In genomic region chr15:77889009-77889806, GRCh38 we compare ENCODE assay signal across 20 cellular contexts.
A peak's percentile ranks its signal among the peaks of the same experiment; 100 is the strongest.
DNase-seq lines count a peak whose midpoint lies in the region; ATAC-seq and TF ChIP-seq lines count a peak whose summit lies in the region.
"Had no signal": no experiment of that assay in that cellular context is flagged by ENCODE, and none has a peak within 500 bp of the region (broad histone marks: within the 10 kb centered on the region; RNA-seq: fewer than 3 reads in every experiment).

No MANE protein-coding gene starts in this region.

- no peak for TF ChIP-seq CTCF in cardiac muscle cell (IDR thresholded peaks at IDR 0.05; ENCODE audit: low read depth, low read length)
- TF ChIP-seq CTCF in glutamatergic neuron (IDR thresholded peaks at IDR 0.05; ENCODE audit: partially characterized antibody, unreplicated experiment): no peak
- TF ChIP-seq CTCF in nephron progenitor cell (IDR thresholded peaks at IDR 0.05): no peak
- no peak for TF ChIP-seq CTCF in GM20000 (IDR thresholded peaks at IDR 0.05; ENCODE audit: extremely low read depth, missing control alignments)

- peaks cover 2% of the 10 kb centered on the region for H3K27me3 Mint-ChIP-seq in glutamatergic neuron (ENCODE audit: unreplicated experiment)
- no peaks in the 10 kb centered on the region for H3K27me3 Mint-ChIP-seq in nephron progenitor cell (ENCODE audit: low read depth, poor library complexity)
- H3K27me3 Mint-ChIP-seq: stimulated activated naive CD8-positive, alpha-beta T cell treated with anti-CD3 and anti-CD28 coated beads, Interleukin-15, amount 100 ng/mL, for 72 hours had no signal

- H3K27ac ChIP-seq in cardiac muscle cell (peak overlapping the region; percentile 76), aorta (ENCODE audit: low read depth in 1 of 2, low read length in 2 of 2) (peak overlapping the region; percentile 33 to 88)

- H3K27ac Mint-ChIP-seq in glutamatergic neuron (ENCODE audit: unreplicated experiment): peak overlapping the region; percentile 78
- peak overlapping the region; percentile 98 for H3K27ac Mint-ChIP-seq in nephron progenitor cell
- H3K27ac Mint-ChIP-seq: progenitor cell of endocrine pancreas; T-helper 1 cell treated with Interleukin-12 subunit alpha and Interleukin-12 subunit beta and Interleukin-4 antibody, amounts not matched to agents 30 μg/mL and 1 μg/mL, for 36 hours had no signal

- 43 to 50% methylated on average over 16 to 17 of the region's 17 CpGs for WGBS in aorta, 2 donors

- H3K36me3 ChIP-seq in cardiac muscle cell: no peaks in the 10 kb centered on the region
- no peaks in the 10 kb centered on the region for H3K36me3 ChIP-seq in aorta (ENCODE audit: control insufficient read depth in 1 of 2, insufficient read depth in 2 of 2, low read length in 1 of 2)
- H3K36me3 ChIP-seq: uterus had no signal

- H3K36me3 Mint-ChIP-seq in glutamatergic neuron (ENCODE audit: unreplicated experiment): no peaks in the 10 kb centered on the region
- no peaks in the 10 kb centered on the region for H3K36me3 Mint-ChIP-seq in nephron progenitor cell (ENCODE audit: low read depth)

- H3K4me3 ChIP-seq in cardiac muscle cell (no peak overlapping the region), aorta (ENCODE audit: low read length in 2 of 2) (no peak overlapping the region)
- H3K4me3 ChIP-seq: uterus had no signal

- DNase-seq in cardiac muscle cell (ENCODE audit: low read depth in 1 of 2, low spot score in 1 of 2) (no peak), Right ventricle myocardium superior (no peak), glutamatergic neuron (no peak), nephron progenitor cell (no peak), aorta (peak; percentile 63 to 76), GM20000 (ENCODE audit: low spot score) (no peak)
- DNase-seq: activated CD4-positive, CD25-positive, alpha-beta regulatory T cell; hippocampal formation; kidney glomerular epithelial cell; NCI-H1105; NCI-H2171 treated with DMSO at 0.1 percent for 48 hours; NCI-H82; RPMI8226; stimulated activated naive CD8-positive, alpha-beta T cell treated with anti-CD3 and anti-CD28 coated beads, Interleukin-15, amount 100 ng/mL, for 72 hours; uterus had no signal

- no peak overlapping the region for H3K4me3 Mint-ChIP-seq in glutamatergic neuron (ENCODE audit: unreplicated experiment)
- peak overlapping the region; percentile 56 for H3K4me3 Mint-ChIP-seq in nephron progenitor cell
- H3K4me3 Mint-ChIP-seq: IgD-negative memory B cell; stimulated activated naive CD8-positive, alpha-beta T cell treated with anti-CD3 and anti-CD28 coated beads, Interleukin-15, amount 100 ng/mL, for 72 hours; T-helper 1 cell treated with Interleukin-12 subunit alpha and Interleukin-12 subunit beta and Interleukin-4 antibody, amounts not matched to agents 30 μg/mL and 1 μg/mL, for 36 hours had no signal

- intact Hi-C loops in Right ventricle myocardium superior (cut with DNase I) (no loop called here), aorta (cut with DNase I) (no loop called here)

- ATAC-seq in Right ventricle myocardium superior (ENCODE audit: poor library complexity) (no peak), aorta (ENCODE audit: low FRiP score) (no peak), HG02852 (IDR thresholded peaks at IDR 0.05; ENCODE audit: unreplicated experiment) (no peak), GM18867 (IDR thresholded peaks at IDR 0.05; ENCODE audit: unreplicated experiment) (no peak)
- ATAC-seq: stimulated activated naive CD8-positive, alpha-beta T cell treated with anti-CD3 and anti-CD28 coated beads, Interleukin-15, amount 100 ng/mL, for 72 hours had no signal

- H3K27me3 ChIP-seq in cardiac muscle cell: no peaks in the 10 kb centered on the region
- no peaks in the 10 kb centered on the region for H3K27me3 ChIP-seq in aorta (ENCODE audit: control insufficient read depth in 1 of 2, insufficient read depth in 2 of 2, low read length in 1 of 2)
- H3K27me3 ChIP-seq: uterus had no signal

- H3K9me3 ChIP-seq in cardiac muscle cell (ENCODE audit: low read depth): no peaks in the 10 kb centered on the region
- no peaks in the 10 kb centered on the region for H3K9me3 ChIP-seq in aorta (ENCODE audit: control insufficient read depth, low read length)
- H3K9me3 ChIP-seq: uterus had no signal

- H3K4me1 ChIP-seq in cardiac muscle cell (ENCODE audit: low read depth): peaks cover 15% of the 10 kb centered on the region
- H3K4me1 ChIP-seq in aorta (ENCODE audit: control insufficient read depth in 1 of 2, insufficient read depth in 2 of 2, low read length in 2 of 2): peaks cover 0 to 2% of the 10 kb centered on the region in 2 donors
- H3K4me1 ChIP-seq: uterus had no signal

- H3K9me3 Mint-ChIP-seq in glutamatergic neuron (ENCODE audit: unreplicated experiment): peaks cover 3% of the 10 kb centered on the region
- no peaks in the 10 kb centered on the region for H3K9me3 Mint-ChIP-seq in nephron progenitor cell
- H3K9me3 Mint-ChIP-seq: IgD-negative memory B cell; stimulated activated naive CD8-positive, alpha-beta T cell treated with anti-CD3 and anti-CD28 coated beads, Interleukin-15, amount 100 ng/mL, for 72 hours; T-helper 1 cell treated with Interleukin-12 subunit alpha and Interleukin-12 subunit beta and Interleukin-4 antibody, amounts not matched to agents 30 μg/mL and 1 μg/mL, for 36 hours had no signal

- H3K4me1 Mint-ChIP-seq in glutamatergic neuron (ENCODE audit: low read depth, unreplicated experiment) (peaks cover 7% of the 10 kb centered on the region), nephron progenitor cell (peaks cover 23% of the 10 kb centered on the region)

Comparison
In these comparisons a context has a peak if more than half of its experiments do, and no peak if none do; other contexts are left out.
1. DNase-seq: peak in aorta (2 of 2); none in cardiac muscle cell (0 of 2), Right ventricle myocardium superior (single experiment), glutamatergic neuron (single experiment), nephron progenitor cell (single experiment) and GM20000 (single experiment).